Comparison of ENCODE assay signal across 8 cellular contexts in genomic region chr7:50467817-50468610, GRCh38. TPM values are rescaled to one million over a fixed set of nuclear protein-coding genes. Genes with fewer than 3 reads are reported as not detected.
DNase-seq lines count a peak whose midpoint lies in the region; ATAC-seq and TF ChIP-seq lines count a peak whose summit lies in the region.

No MANE protein-coding gene starts in this region.

- no peak for TF ChIP-seq POLR2A in ovary (IDR thresholded peaks at IDR 0.05)

- H3K36me3 ChIP-seq in ovary (no peaks in the 10 kb centered on the region), thoracic aorta (no peaks in the 10 kb centered on the region)

- in situ Hi-C loops in KBM-7 (cut with MboI; ENCODE audit: low pct_unique_long_range_greater_than_20kb, low sequenced_read_pairs): no loop called here

- peak; percentile 81 to 95 (median 92) for TF ChIP-seq CTCF in ovary (IDR thresholded peaks at IDR 0.05)
- TF ChIP-seq CTCF in thoracic aorta (IDR thresholded peaks at IDR 0.05): peak; percentile 87

- H3K4me3 ChIP-seq in ovary: no peak overlapping the region
- H3K4me3 ChIP-seq in thoracic aorta: peak overlapping the region; percentile 45

- no peaks in the 10 kb centered on the region for H3K9me3 ChIP-seq in ovary
- H3K9me3 ChIP-seq in thoracic aorta: no peaks in the 10 kb centered on the region

- intact Hi-C loops in ovary (cut with DNase I): loop anchor here (2.0 to 5.0 kb wide), 5 partner anchors 204 to 694 kb away; no protein-coding TSS in a partner anchor

- DNase-seq in EH (ENCODE audit: low read depth) (peak; percentile 74), KBM-7 (peak; percentile 84), RPMI8226 (peak; percentile 85), foreskin melanocyte (peak; percentile 38), ovary (peak; percentile 78 to 94 (median 88)), thoracic aorta (ENCODE audit: low spot score) (no peak)
- DNase-seq in activated T-helper 9 cell treated with anti-CD3 and anti-CD28 coated beads, Interleukin-2, amount 50 U/mL, for 16 hours (ENCODE audit: low read depth): peak; percentile 67

- H3K4me1 ChIP-seq in ovary (ENCODE audit: insufficient read depth) (no peaks in the 10 kb centered on the region), thoracic aorta (ENCODE audit: control insufficient read depth in 1 of 2, low read depth in 2 of 2) (peaks cover 0 to 4% of the 10 kb centered on the region in 2 donors)

- ATAC-seq in GM21723 (IDR thresholded peaks at IDR 0.05; ENCODE audit: unreplicated experiment) (peak; percentile 90), thoracic aorta (ENCODE audit: insufficient number of reproducible peaks, low FRiP score, low read depth) (no peak)

- H3K27ac ChIP-seq in ovary (no peak overlapping the region), thoracic aorta (no peak overlapping the region)

- H3K27me3 ChIP-seq in ovary: no peaks in the 10 kb centered on the region
- no peaks in the 10 kb centered on the region for H3K27me3 ChIP-seq in thoracic aorta (replicated peaks; ENCODE audit: insufficient read depth)

- no peak for TF ChIP-seq EP300 in ovary (IDR thresholded peaks at IDR 0.05)

- WGBS in ovary, 3 donors: 4 to 8% (median 4%) methylated on average over 30 of the region's 30 CpGs

RNA-seq across cellular contexts. Expression of gene FIGNL1, which starts 17.9 kb away (rescaled TPM):
- total RNA-seq in ovary (10 to 100 TPM in 5 of 7 donors, 1 to 10 TPM in 2; 6.8 to 13.7 (median 11.5) TPM), thoracic aorta (1 to 10 TPM; 2.7 to 4.7 TPM)
- polyA plus RNA-seq in ovary: 1 to 10 TPM; 6.6 to 9.5 TPM
